In genomic region chr9:35415769-35416427, GRCh38 we compare ENCODE assay signal across 2 cellular contexts.
TF ChIP-seq lines count a peak whose summit lies in the region.

No MANE protein-coding gene starts in this region.

TF ChIP-seq in SK-N-SH treated with all-trans-retinoic acid at 6 μM for 48 hours, 23 proteins besides CTCF, POLR2A, EP300 and RAD21:
- TF ChIP-seq, protein P1, sequence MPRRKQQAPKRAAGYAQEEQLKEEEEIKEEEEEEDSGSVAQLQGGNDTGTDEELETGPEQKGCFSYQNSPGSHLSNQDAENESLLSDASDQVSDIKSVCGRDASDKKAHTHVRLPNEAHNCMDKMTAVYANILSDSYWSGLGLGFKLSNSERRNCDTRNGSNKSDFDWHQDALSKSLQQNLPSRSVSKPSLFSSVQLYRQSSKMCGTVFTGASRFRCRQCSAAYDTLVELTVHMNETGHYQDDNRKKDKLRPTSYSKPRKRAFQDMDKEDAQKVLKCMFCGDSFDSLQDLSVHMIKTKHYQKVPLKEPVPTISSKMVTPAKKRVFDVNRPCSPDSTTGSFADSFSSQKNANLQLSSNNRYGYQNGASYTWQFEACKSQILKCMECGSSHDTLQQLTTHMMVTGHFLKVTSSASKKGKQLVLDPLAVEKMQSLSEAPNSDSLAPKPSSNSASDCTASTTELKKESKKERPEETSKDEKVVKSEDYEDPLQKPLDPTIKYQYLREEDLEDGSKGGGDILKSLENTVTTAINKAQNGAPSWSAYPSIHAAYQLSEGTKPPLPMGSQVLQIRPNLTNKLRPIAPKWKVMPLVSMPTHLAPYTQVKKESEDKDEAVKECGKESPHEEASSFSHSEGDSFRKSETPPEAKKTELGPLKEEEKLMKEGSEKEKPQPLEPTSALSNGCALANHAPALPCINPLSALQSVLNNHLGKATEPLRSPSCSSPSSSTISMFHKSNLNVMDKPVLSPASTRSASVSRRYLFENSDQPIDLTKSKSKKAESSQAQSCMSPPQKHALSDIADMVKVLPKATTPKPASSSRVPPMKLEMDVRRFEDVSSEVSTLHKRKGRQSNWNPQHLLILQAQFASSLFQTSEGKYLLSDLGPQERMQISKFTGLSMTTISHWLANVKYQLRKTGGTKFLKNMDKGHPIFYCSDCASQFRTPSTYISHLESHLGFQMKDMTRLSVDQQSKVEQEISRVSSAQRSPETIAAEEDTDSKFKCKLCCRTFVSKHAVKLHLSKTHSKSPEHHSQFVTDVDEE (CRISPR knock-in tag; IDR thresholded peaks at IDR 0.05), result no peak
- TF ChIP-seq CREB5 (CRISPR knock-in tag; IDR thresholded peaks at IDR 0.05; ENCODE audit: low read depth), result no peak
- no peak for TF ChIP-seq ZFP30 (CRISPR knock-in tag; IDR thresholded peaks at IDR 0.05)
- no peak for TF ChIP-seq ZNF70 (CRISPR knock-in tag; IDR thresholded peaks at IDR 0.05)
- no peak for TF ChIP-seq ESRRG (CRISPR knock-in tag; IDR thresholded peaks at IDR 0.05)
- no peak for TF ChIP-seq PPARA (CRISPR knock-in tag; IDR thresholded peaks at IDR 0.05; ENCODE audit: borderline replicate concordance)
- no peak for TF ChIP-seq ZNF8 (CRISPR knock-in tag; IDR thresholded peaks at IDR 0.05)
- TF ChIP-seq CSDC2 (CRISPR knock-in tag; IDR thresholded peaks at IDR 0.05), result no peak
- no peak for TF ChIP-seq TOX (CRISPR knock-in tag; IDR thresholded peaks at IDR 0.05; ENCODE audit: borderline replicate concordance)
- no peak for TF ChIP-seq ZNF565 (CRISPR knock-in tag; conservative IDR thresholded peaks at IDR 0.05; ENCODE audit: low read depth)
- no peak for TF ChIP-seq SNAI2 (CRISPR knock-in tag; IDR thresholded peaks at IDR 0.05)
TF ChIP-seq in SK-N-SH treated with all-trans-retinoic acid at 6 μM for 48 hours: peak in this region for 0.

TF ChIP-seq in H1, 55 proteins besides CTCF, POLR2A, EP300 and RAD21 (continued from another document):
- TF ChIP-seq E2F6 (IDR thresholded peaks at IDR 0.05), result no peak
- no peak for TF ChIP-seq SP4 (IDR thresholded peaks at IDR 0.05; ENCODE audit: low read length)
- TF ChIP-seq SIX5 (IDR thresholded peaks at IDR 0.05; ENCODE audit: low read depth, low read length), result no peak
- TF ChIP-seq CBX8 (IDR thresholded peaks at IDR 0.05; ENCODE audit: borderline replicate concordance, low read depth, low read length), result no peak
- TF ChIP-seq CEBPB (IDR thresholded peaks at IDR 0.05; ENCODE audit: low read depth, low read length), result no peak
- TF ChIP-seq SUZ12 (IDR thresholded peaks at IDR 0.05; ENCODE audit: low read length), result no peak
- no peak for TF ChIP-seq HDAC2 (IDR thresholded peaks at IDR 0.05; ENCODE audit: borderline replicate concordance in 1 of 2, low read depth in 2 of 2, low read length in 2 of 2)
- TF ChIP-seq, protein P2, sequence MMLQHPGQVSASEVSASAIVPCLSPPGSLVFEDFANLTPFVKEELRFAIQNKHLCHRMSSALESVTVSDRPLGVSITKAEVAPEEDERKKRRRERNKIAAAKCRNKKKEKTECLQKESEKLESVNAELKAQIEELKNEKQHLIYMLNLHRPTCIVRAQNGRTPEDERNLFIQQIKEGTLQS (IDR thresholded peaks at IDR 0.05; ENCODE audit: insufficient read depth, low read depth, low read length), result no peak
- TF ChIP-seq TCF12 (IDR thresholded peaks at IDR 0.05; ENCODE audit: low read depth, low read length), result no peak
- TF ChIP-seq BACH1 (IDR thresholded peaks at IDR 0.05; ENCODE audit: low read length), result no peak
